1 cellular context compared by ENCODE assay signal in genomic region chr11:66559141-66559861, GRCh38.
TF ChIP-seq lines count a peak whose summit lies in the region.

No MANE protein-coding gene starts in this region.

TF ChIP-seq in K562, 482 proteins besides CTCF, POLR2A, EP300 and RAD21 (continued from another document and continues in another):
- TF ChIP-seq BRF2 (IDR thresholded peaks at IDR 0.05; ENCODE audit: borderline replicate concordance, insufficient read depth, insufficient read length) (no peak), CEBPG (CRISPR knock-in tag; IDR thresholded peaks at IDR 0.05) (peak; percentile 66; the same call in 1 of the 2 replicates), CEBPG (tag; conservative IDR thresholded peaks at IDR 0.05 in 1 of 2, IDR thresholded peaks at IDR 0.05 in 1 of 2) (peak; percentile 61 to 70), HMGN3 (IDR thresholded peaks at IDR 0.05; ENCODE audit: borderline replicate concordance, extremely low read depth, insufficient read length, low read depth, low read length) (no peak), STAG1 (CRISPR knock-in tag; IDR thresholded peaks at IDR 0.05; ENCODE audit: borderline replicate concordance) (0 out of 2 replicates have a peak, but pooled peaks have one; percentile 25), MTA3 (IDR thresholded peaks at IDR 0.05; ENCODE audit: borderline replicate concordance) (no peak), MEIS2 (IDR thresholded peaks at IDR 0.05; ENCODE audit: partially characterized antibody) (no peak), DNMT1 (IDR thresholded peaks at IDR 0.05) (no peak), MAX (CRISPR knock-in tag; IDR thresholded peaks at IDR 0.05) (peak; percentile 98), KLF1 (tag; IDR thresholded peaks at IDR 0.05) (no peak), U2AF2 (optimal IDR thresholded peaks at IDR 0.05; ENCODE audit: low read depth, low read length) (no peak), MEF2D (tag; conservative IDR thresholded peaks at IDR 0.05; ENCODE audit: low read depth) (no peak), IRF1 (CRISPR knock-in tag; IDR thresholded peaks at IDR 0.05; ENCODE audit: borderline replicate concordance) (0 out of 2 replicates have a peak, but pooled peaks have one; percentile 29), NFIX (CRISPR knock-in tag; IDR thresholded peaks at IDR 0.05; ENCODE audit: low read depth) (no peak), CEBPB (tag; IDR thresholded peaks at IDR 0.05) (peak; percentile 90), ZSCAN32 (CRISPR knock-in tag; IDR thresholded peaks at IDR 0.05) (no peak), ESRRA (IDR thresholded peaks at IDR 0.05; ENCODE audit: borderline replicate concordance, low read depth) (no peak), TAL1 (IDR thresholded peaks at IDR 0.05) (no peak), ZNF584 (CRISPR knock-in tag; IDR thresholded peaks at IDR 0.05; ENCODE audit: low read depth) (no peak), E2F1 (CRISPR knock-in tag; IDR thresholded peaks at IDR 0.05) (peak; percentile 39; the same call in 1 of the 2 replicates), ZNF197 (CRISPR knock-in tag; IDR thresholded peaks at IDR 0.05; ENCODE audit: low read depth) (no peak), POLR2H (tag; IDR thresholded peaks at IDR 0.05; ENCODE audit: low read depth) (no peak), KAT2B (IDR thresholded peaks at IDR 0.05; ENCODE audit: low read depth, low read length) (no peak), MCM5 (IDR thresholded peaks at IDR 0.05; ENCODE audit: low read depth) (no peak), SIN3A (IDR thresholded peaks at IDR 0.05; ENCODE audit: borderline replicate concordance in 2 of 2, control insufficient read depth in 1 of 2, low read depth in 2 of 2, low read length in 2 of 2) (no peak), KLF10 (CRISPR knock-in tag; IDR thresholded peaks at IDR 0.05) (no peak), ZNF707 (CRISPR knock-in tag; conservative IDR thresholded peaks at IDR 0.05) (no peak), POLR3A (IDR thresholded peaks at IDR 0.05; ENCODE audit: borderline replicate concordance, extremely low read depth, insufficient read depth, insufficient read length) (no peak), E2F8 (IDR thresholded peaks at IDR 0.05; ENCODE audit: low read depth, partially characterized antibody) (no peak), RHOXF2B (CRISPR knock-in tag; conservative IDR thresholded peaks at IDR 0.05) (no peak), ZNF121 (CRISPR knock-in tag; conservative IDR thresholded peaks at IDR 0.05) (no peak; the same call in 1 of the 2 replicates), ZFP30 (CRISPR knock-in tag; IDR thresholded peaks at IDR 0.05; ENCODE audit: borderline replicate concordance) (no peak), RB1 (IDR thresholded peaks at IDR 0.05; ENCODE audit: low read depth) (no peak), BACH1 (tag; IDR thresholded peaks at IDR 0.05) (no peak), ZBTB33 (CRISPR knock-in tag; IDR thresholded peaks at IDR 0.05) (peak; percentile 97), ZNF699 (CRISPR knock-in tag; IDR thresholded peaks at IDR 0.05; ENCODE audit: insufficient replicate concordance) (no peak), ARID1B (IDR thresholded peaks at IDR 0.05) (no peak), ADNP (tag; IDR thresholded peaks at IDR 0.05) (no peak), RNF219 (CRISPR knock-in tag; IDR thresholded peaks at IDR 0.05) (no peak), ZNF232 (CRISPR knock-in tag; IDR thresholded peaks at IDR 0.05) (peak; percentile 82; the same call in 1 of the 2 replicates), MCM7 (IDR thresholded peaks at IDR 0.05) (no peak), CLOCK (CRISPR knock-in tag; IDR thresholded peaks at IDR 0.05; ENCODE audit: borderline replicate concordance) (no peak), CHD1 (IDR thresholded peaks at IDR 0.05; ENCODE audit: low read length) (no peak), SMAD3 (CRISPR knock-in tag; conservative IDR thresholded peaks at IDR 0.05) (no peak), ZNF398 (CRISPR knock-in tag; IDR thresholded peaks at IDR 0.05) (no peak), ELK3 (CRISPR knock-in tag; IDR thresholded peaks at IDR 0.05) (no peak), GATAD2B (IDR thresholded peaks at IDR 0.05; ENCODE audit: borderline replicate concordance) (no peak), ASH1L (IDR thresholded peaks at IDR 0.05; ENCODE audit: borderline replicate concordance, low read depth, partially characterized antibody) (no peak), NR1H2 (CRISPR knock-in tag; IDR thresholded peaks at IDR 0.05) (no peak), ATF3 (IDR thresholded peaks at IDR 0.05) (no peak), ATF3 (CRISPR knock-in tag; conservative IDR thresholded peaks at IDR 0.05) (no peak), CHCHD3 (CRISPR knock-in tag; IDR thresholded peaks at IDR 0.05) (no peak), SIN3B (IDR thresholded peaks at IDR 0.05; ENCODE audit: low read depth) (no peak)
